In the genomic region with DNA sequence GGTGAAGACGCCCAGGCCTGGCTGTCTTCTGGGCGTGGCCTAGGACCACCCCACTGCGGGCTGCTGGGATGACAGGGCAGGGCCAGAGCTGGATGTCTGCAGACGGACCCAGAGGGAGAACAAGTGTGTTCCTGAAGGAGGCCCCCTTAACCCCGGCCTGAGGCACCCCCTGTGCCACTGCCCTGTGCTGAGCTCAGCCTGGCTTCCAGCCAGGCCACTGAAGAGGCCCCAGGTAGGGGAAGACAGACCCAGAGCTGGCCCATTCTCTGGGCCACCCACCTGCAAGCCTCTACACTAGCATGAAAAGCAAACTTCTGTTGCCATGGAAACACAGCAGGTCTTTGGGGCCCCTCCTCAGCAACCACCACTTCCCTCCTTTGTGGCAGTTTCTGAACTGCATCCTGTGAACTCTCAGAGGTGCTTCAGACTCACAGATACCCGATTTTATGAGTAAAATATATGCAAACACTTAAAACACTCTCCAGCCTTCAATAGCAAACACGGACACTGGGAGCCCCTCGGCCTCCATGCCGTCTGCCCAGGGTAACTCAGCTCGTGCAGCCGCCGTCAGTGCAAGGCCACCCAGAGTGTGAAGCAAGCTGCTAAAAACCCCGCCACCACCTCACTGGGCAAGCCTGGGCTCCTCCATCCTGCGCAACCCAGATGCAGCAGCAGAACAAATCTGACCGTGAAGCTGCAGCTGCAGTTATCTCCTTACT, we compare ENCODE assay signal across 8 cellular contexts. TPM values are rescaled to one million over a fixed set of nuclear protein-coding genes. Genes with fewer than 3 reads are reported as not detected.
DNase-seq lines count a peak whose midpoint lies in the region; ATAC-seq and TF ChIP-seq lines count a peak whose summit lies in the region.

No MANE protein-coding gene starts in this region.

- H3K27me3 ChIP-seq in endodermal cell (ENCODE audit: control insufficient read depth, insufficient read depth, low read length, poor library complexity, severe bottlenecking) (peaks cover 78% of the 10 kb centered on the region), testis (no peaks in the 10 kb centered on the region)

- H3K27ac ChIP-seq in endodermal cell (ENCODE audit: low read depth, low read length) (peak overlapping the region; percentile 62), testis (no peak overlapping the region)

- no peaks in the 10 kb centered on the region for H3K9me3 Mint-ChIP-seq in endodermal cell

- no peak for TF ChIP-seq POLR2A in testis (IDR thresholded peaks at IDR 0.05)

- peak overlapping the region; percentile 46 for H3K4me3 ChIP-seq in Jurkat, Clone E6-1 (ENCODE audit: low read length)
- no peak overlapping the region for H3K4me3 ChIP-seq in endodermal cell (ENCODE audit: low read length)
- no peak overlapping the region for H3K4me3 ChIP-seq in testis

- H3K4me1 ChIP-seq in endodermal cell (ENCODE audit: control insufficient read depth, insufficient read depth, low read length) (peaks cover 12% of the 10 kb centered on the region), testis (no peaks in the 10 kb centered on the region)

- intact Hi-C loops in testis (cut with DNase I; ENCODE audit: low total_unique reads): loop anchor here (10.0 kb wide), 1 partner anchor 85 kb away; no protein-coding TSS in a partner anchor

- peaks cover 33% of the 10 kb centered on the region for H3K27me3 Mint-ChIP-seq in endodermal cell (ENCODE audit: insufficient read depth)

- H3K36me3 ChIP-seq in endodermal cell (ENCODE audit: control insufficient read depth, insufficient read depth, low read length) (no peaks in the 10 kb centered on the region), testis (ENCODE audit: low read depth, missing control alignments) (no peaks in the 10 kb centered on the region)

- peak; percentile 93 for ATAC-seq in GM21515 (IDR thresholded peaks at IDR 0.05; ENCODE audit: unreplicated experiment)

- H3K27ac Mint-ChIP-seq in endodermal cell: peak overlapping the region; percentile 42

- H3K9ac ChIP-seq in endodermal cell (ENCODE audit: extremely low read depth, low read length, poor library complexity, severe bottlenecking): no peak overlapping the region

- 21% methylated on average over 6 to 15 of the region's 15 CpGs for WGBS in endodermal cell (ENCODE audit: insufficient coverage in 1 of 2, insufficient read length in 1 of 2), 2 experiments
- WGBS in testis, 2 donors: 68 to 86% methylated on average over 13 to 15 of the region's 15 CpGs

- peak; percentile 71 for DNase-seq in ELF-1 (ENCODE audit: low read depth, low spot score)
- peak; percentile 95 for DNase-seq in Jurkat, Clone E6-1 (ENCODE audit: low read depth, low spot score)
- DNase-seq in activated CD4-positive, CD25-positive, alpha-beta regulatory T cell treated with anti-CD3 and anti-CD28 coated beads, Interleukin-2, amount 50 U/mL, for 72 hours: peak; percentile 45
- DNase-seq in endodermal cell: peak; percentile 90
- DNase-seq in stimulated activated CD4-positive, alpha-beta T cell treated with anti-CD3 and anti-CD28 coated beads, TNF-alpha, amount 100 ng/mL, for 48 hours (ENCODE audit: low read depth in 3 of 3): peak in 2 of 3 donors; percentile 39 to 51
- DNase-seq in cerebellar nuclear complex (lab: John Stamatoyannopoulos, UW): no peak
- no peak for DNase-seq in testis

- peaks cover 31% of the 10 kb centered on the region for H3K4me1 Mint-ChIP-seq in endodermal cell

- H3K36me3 Mint-ChIP-seq in endodermal cell (ENCODE audit: low read depth): peaks cover 3% of the 10 kb centered on the region

- peak overlapping the region; percentile 19 for H3K4me3 Mint-ChIP-seq in endodermal cell

- TF ChIP-seq CTCF in endodermal cell (conservative IDR thresholded peaks at IDR 0.05): no peak
- no peak for TF ChIP-seq CTCF in testis (IDR thresholded peaks at IDR 0.05)

- H3K9me3 ChIP-seq in endodermal cell (ENCODE audit: control insufficient read depth, low read length): no peaks in the 10 kb centered on the region
- H3K9me3 ChIP-seq in testis: no peaks in the 10 kb centered on the region

RNA-seq across cellular contexts. Expression of a gene that starts 42.5 kb away (rescaled TPM):
- 25.4 TPM for polyA plus RNA-seq in Jurkat, Clone E6-1 (2012; ENCODE audit: insufficient read depth, insufficient read length)
- total RNA-seq in endodermal cell (10 to 100 TPM; 58.3 to 62.4 TPM), testis (100 to 1,000 TPM; 154 to 199 TPM)
- 40.1 TPM for polyA plus RNA-seq in endodermal cell (2013, experiment 1 of 2)
- polyA plus RNA-seq in endodermal cell (2013, experiment 2 of 2): 40.0 TPM
- 66.2 TPM for polyA plus RNA-seq in testis (ENCODE audit: insufficient read depth, low read depth, low replicate concordance)

Comparison
In these comparisons a context has a peak if more than half of its experiments do, and no peak if none do; other contexts are left out.
1. DNase-seq: peak in ELF-1 (single experiment), Jurkat, Clone E6-1 (single experiment), activated CD4-positive, CD25-positive, alpha-beta regulatory T cell treated with anti-CD3 and anti-CD28 coated beads, Interleukin-2, amount 50 U/mL, for 72 hours (single experiment), endodermal cell (single experiment) and stimulated activated CD4-positive, alpha-beta T cell treated with anti-CD3 and anti-CD28 coated beads, TNF-alpha, amount 100 ng/mL, for 48 hours (2 of 3); none in cerebellar nuclear complex (0 of 2) and testis (single experiment).